Comparison of ENCODE assay signal across 15 cellular contexts in the genomic region with DNA sequence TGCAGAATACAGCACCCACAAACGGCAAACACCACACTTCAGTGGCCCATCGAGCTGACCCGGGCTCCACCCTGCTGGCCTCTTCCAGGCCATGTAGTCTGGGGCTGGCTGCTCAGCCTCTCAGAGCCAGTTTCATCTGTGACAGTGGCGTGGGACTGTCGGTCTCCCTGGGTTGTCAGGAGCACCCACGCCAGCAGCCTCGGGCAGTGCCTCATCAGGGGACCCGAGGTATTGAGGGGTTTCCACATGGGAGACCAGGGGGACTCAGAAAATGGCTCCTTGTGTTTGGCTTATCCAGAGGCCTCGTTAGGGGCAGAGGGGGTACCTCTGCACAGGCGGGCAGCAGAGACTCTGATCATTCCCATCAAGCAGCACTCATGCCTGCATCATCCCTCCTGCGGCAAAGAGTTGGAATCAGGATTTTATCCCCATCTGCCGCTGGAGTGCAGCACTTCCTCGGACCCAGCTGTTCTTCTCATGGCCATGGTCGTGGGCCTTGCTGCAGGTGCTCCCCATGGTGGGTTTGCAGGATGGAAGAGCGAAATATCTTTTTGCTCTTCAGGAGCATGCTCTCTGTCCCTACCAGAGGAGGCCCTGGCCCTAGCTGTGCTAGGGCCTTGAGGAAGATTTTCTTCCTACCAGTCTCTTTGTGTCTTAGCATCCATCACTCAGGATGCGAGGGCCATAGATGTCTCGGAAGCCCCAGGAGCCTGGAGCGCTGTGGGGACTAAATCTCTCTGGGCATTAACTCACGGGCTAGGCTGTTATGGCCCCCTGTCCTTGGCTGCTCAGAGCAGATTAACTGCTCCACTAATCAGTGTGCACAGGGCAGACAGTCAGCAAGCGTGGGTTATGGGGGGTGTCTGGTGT.
"Had no signal": no experiment of that assay in that cellular context is flagged by ENCODE, and none has a peak within 500 bp of the region (broad histone marks: within the 10 kb centered on the region; RNA-seq: fewer than 3 reads in every experiment).

No MANE protein-coding gene starts in this region.

- FAIRE-seq: small intestine had no signal

- H3K9me3 ChIP-seq: adrenal gland, gastroesophageal sphincter, ovary, tibial nerve had no signal

- DNase-seq: activated CD4-positive, alpha-beta T cell treated with anti-CD3 and anti-CD28 coated beads, Interleukin-2, amount 50 U/mL, for 4 hours; activated CD4-positive, CD25-positive, alpha-beta regulatory T cell treated with anti-CD3 and anti-CD28 coated beads, Interleukin-2, amount 50 U/mL, for 72 hours; activated naive CD4-positive, alpha-beta T cell treated with anti-CD3 and anti-CD28 coated beads, Interleukin-2, amount 50 U/mL, for 16 hours; caudate nucleus; cortex of kidney; effector CD8-positive, alpha-beta T cell; mesendoderm; ovary; retina; small intestine; stimulated activated naive B cell treated with anti-CD40 and anti-IgM and Interleukin-4, amounts not matched to agents 10 μg/mL and 1 μg/mL and 100 μg/mL, for 72 hours had no signal

- H3K36me3 ChIP-seq: adrenal gland, gastroesophageal sphincter, ovary, tibial nerve had no signal

- H3K27ac ChIP-seq: adrenal gland, epithelial cell of prostate, gastroesophageal sphincter, ovary, tibial nerve had no signal

- H3K4me3 ChIP-seq: adrenal gland, gastroesophageal sphincter, ovary, tibial nerve had no signal

- ATAC-seq: gastroesophageal sphincter; stimulated activated naive B cell treated with anti-CD40 and anti-IgM and Interleukin-4, amounts not matched to agents 10 μg/mL and 1 μg/mL and 100 μg/mL, for 72 hours had no signal

- H3K27me3 ChIP-seq: adrenal gland, gastroesophageal sphincter, ovary, tibial nerve had no signal

- H3K4me1 ChIP-seq: adrenal gland, gastroesophageal sphincter, tibial nerve had no signal
